14 cellular contexts compared by ENCODE assay signal in genomic region chr5:89293849-89294248, GRCh38.
DNase-seq lines count a peak whose midpoint lies in the region; ATAC-seq and TF ChIP-seq lines count a peak whose summit lies in the region.
"Had no signal": no experiment of that assay in that cellular context is flagged by ENCODE, and none has a peak within 500 bp of the region (broad histone marks: within the 10 kb centered on the region; RNA-seq: fewer than 3 reads in every experiment).

No MANE protein-coding gene starts in this region.

- H3K27ac Mint-ChIP-seq in natural killer cell: no peak overlapping the region
- no peak overlapping the region for H3K27ac Mint-ChIP-seq in natural killer cell treated with Interleukin-12 subunit alpha and Interleukin-12 subunit beta and Interleukin-15 and Interleukin-18, amount 100 ng/mL, for 72 hours
- H3K27ac Mint-ChIP-seq in activated CD4-positive, alpha-beta T cell treated with anti-CD3 and anti-CD28 coated beads for 36 hours: no peak overlapping the region
- H3K27ac Mint-ChIP-seq: activated T-helper 2 cell treated with anti-CD3 and anti-CD28 coated beads, Interferon-gamma antibody, Interleukin-2, Interleukin-4, amounts not matched to agents 10 μg/mL and 5 μg/mL and 100 μg/mL, durations not matched to agents 14 hours and 24 hours and 36 hours; nephron progenitor cell had no signal

- no peaks in the 10 kb centered on the region for H3K9me3 Mint-ChIP-seq in natural killer cell
- no peaks in the 10 kb centered on the region for H3K9me3 Mint-ChIP-seq in natural killer cell treated with Interleukin-12 subunit alpha and Interleukin-12 subunit beta and Interleukin-15 and Interleukin-18, amount 100 ng/mL, for 72 hours
- no peaks in the 10 kb centered on the region for H3K9me3 Mint-ChIP-seq in activated CD4-positive, alpha-beta T cell treated with anti-CD3 and anti-CD28 coated beads for 36 hours (ENCODE audit: low read depth)
- H3K9me3 Mint-ChIP-seq: activated T-helper 2 cell treated with anti-CD3 and anti-CD28 coated beads, Interferon-gamma antibody, Interleukin-2, Interleukin-4, amounts not matched to agents 10 μg/mL and 5 μg/mL and 100 μg/mL, durations not matched to agents 14 hours and 24 hours and 36 hours; nephron progenitor cell had no signal

- intact Hi-C loops in natural killer cell (cut with micrococcal nuclease): no loop called here
- intact Hi-C loops in activated CD4-positive, alpha-beta T cell treated with anti-CD3 and anti-CD28 coated beads for 36 hours (cut with DNase I, micrococcal nuclease): no loop called here

- no peaks in the 10 kb centered on the region for H3K4me1 Mint-ChIP-seq in natural killer cell
- H3K4me1 Mint-ChIP-seq in natural killer cell treated with Interleukin-12 subunit alpha and Interleukin-12 subunit beta and Interleukin-15 and Interleukin-18, amount 100 ng/mL, for 72 hours (ENCODE audit: low read depth in 2 of 2): no peaks in the 10 kb centered on the region
- peaks cover 2% of the 10 kb centered on the region for H3K4me1 Mint-ChIP-seq in activated CD4-positive, alpha-beta T cell treated with anti-CD3 and anti-CD28 coated beads for 36 hours

- H3K4me3 Mint-ChIP-seq in natural killer cell: no peak overlapping the region
- H3K4me3 Mint-ChIP-seq in natural killer cell treated with Interleukin-12 subunit alpha and Interleukin-12 subunit beta and Interleukin-15 and Interleukin-18, amount 100 ng/mL, for 72 hours: no peak overlapping the region
- no peak overlapping the region for H3K4me3 Mint-ChIP-seq in activated CD4-positive, alpha-beta T cell treated with anti-CD3 and anti-CD28 coated beads for 36 hours
- H3K4me3 Mint-ChIP-seq: nephron progenitor cell had no signal

- CTCF ChIA-PET in activated CD4-positive, alpha-beta T cell treated with anti-CD3 and anti-CD28 coated beads for 36 hours (lab: Charles Lee): no interaction called here

- DNase-seq in natural killer cell (no peak), SKM-1 treated with dmso at 0.1 percent for 144 hours (lab: John Stamatoyannopoulos, UW; ENCODE audit: unreplicated experiment) (peak; percentile 97), iris pigment epithelial cell (ENCODE audit: low read depth) (peak; percentile 45), NCI-H69 (lab: John Stamatoyannopoulos, UW) (no peak), NCI-H146 treated with DMSO at 0.1 percent for 48 hours (lab: John Stamatoyannopoulos, UW; ENCODE audit: unreplicated experiment) (no peak)
- no peak for DNase-seq in natural killer cell treated with Interleukin-12 subunit alpha and Interleukin-12 subunit beta and Interleukin-15 and Interleukin-18, amount 100 ng/mL, for 72 hours (ENCODE audit: low spot score)
- DNase-seq in activated CD4-positive, alpha-beta T cell treated with anti-CD3 and anti-CD28 coated beads for 36 hours: no peak
- DNase-seq: ACHN; activated CD4-positive, alpha-beta T cell treated with anti-CD3 and anti-CD28 coated beads for 48 hours; MG63; NCI-H510A; nephron progenitor cell had no signal

- POLR2A ChIA-PET in activated CD4-positive, alpha-beta T cell treated with anti-CD3 and anti-CD28 coated beads for 36 hours (lab: Charles Lee): no interaction called here

- peak in 2 of 3 donors; percentile 22 to 39 for ATAC-seq in natural killer cell
- no peak for ATAC-seq in natural killer cell treated with Interleukin-12 subunit alpha and Interleukin-12 subunit beta and Interleukin-15 and Interleukin-18, amount 100 ng/mL, for 72 hours
- ATAC-seq in activated CD4-positive, alpha-beta T cell treated with anti-CD3 and anti-CD28 coated beads for 36 hours: no peak
- ATAC-seq in GM21825 (IDR thresholded peaks at IDR 0.05; ENCODE audit: unreplicated experiment): no peak

- TF ChIP-seq CTCF in natural killer cell (IDR thresholded peaks at IDR 0.05): no peak

- H3K36me3 Mint-ChIP-seq in natural killer cell: no peaks in the 10 kb centered on the region
- no peaks in the 10 kb centered on the region for H3K36me3 Mint-ChIP-seq in natural killer cell treated with Interleukin-12 subunit alpha and Interleukin-12 subunit beta and Interleukin-15 and Interleukin-18, amount 100 ng/mL, for 72 hours
- H3K36me3 Mint-ChIP-seq in activated CD4-positive, alpha-beta T cell treated with anti-CD3 and anti-CD28 coated beads for 36 hours (ENCODE audit: low read depth): no peaks in the 10 kb centered on the region

- H3K27me3 Mint-ChIP-seq in natural killer cell (ENCODE audit: low read depth in 2 of 2): no peaks in the 10 kb centered on the region
- peaks cover 0 to 3% of the 10 kb centered on the region in 2 donors for H3K27me3 Mint-ChIP-seq in natural killer cell treated with Interleukin-12 subunit alpha and Interleukin-12 subunit beta and Interleukin-15 and Interleukin-18, amount 100 ng/mL, for 72 hours
- H3K27me3 Mint-ChIP-seq in activated CD4-positive, alpha-beta T cell treated with anti-CD3 and anti-CD28 coated beads for 36 hours: peaks cover 3% of the 10 kb centered on the region

Comparison
In these comparisons a context has a peak if more than half of its experiments do, and no peak if none do; other contexts are left out.
1. ATAC-seq: peak in natural killer cell (2 of 3); none in natural killer cell treated with Interleukin-12 subunit alpha and Interleukin-12 subunit beta and Interleukin-15 and Interleukin-18, amount 100 ng/mL, for 72 hours (0 of 2), activated CD4-positive, alpha-beta T cell treated with anti-CD3 and anti-CD28 coated beads for 36 hours (single experiment) and GM21825 (single experiment).
2. DNase-seq: peak in SKM-1 treated with dmso at 0.1 percent for 144 hours (single experiment) and iris pigment epithelial cell (single experiment); none in natural killer cell (single experiment), natural killer cell treated with Interleukin-12 subunit alpha and Interleukin-12 subunit beta and Interleukin-15 and Interleukin-18, amount 100 ng/mL, for 72 hours (single experiment), NCI-H69 (single experiment), NCI-H146 treated with DMSO at 0.1 percent for 48 hours (single experiment) and activated CD4-positive, alpha-beta T cell treated with anti-CD3 and anti-CD28 coated beads for 36 hours (single experiment).